In the genomic region with DNA sequence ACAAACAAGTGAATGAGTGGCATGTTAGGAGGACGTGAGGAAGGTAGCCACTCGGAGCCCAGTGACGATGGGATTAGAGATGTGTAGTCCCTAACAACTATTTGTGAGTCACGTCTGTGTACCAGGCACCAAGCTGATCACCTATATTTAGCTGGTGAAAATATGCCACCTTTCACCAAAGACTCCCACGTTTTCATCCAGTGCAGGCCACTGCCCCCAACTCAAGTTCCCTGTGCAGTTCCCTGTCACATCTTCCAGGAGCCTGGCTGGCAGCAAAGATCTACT, we compare ENCODE assay signal across 30 cellular contexts.
"Had no signal": no experiment of that assay in that cellular context is flagged by ENCODE, and none has a peak within 500 bp of the region (broad histone marks: within the 10 kb centered on the region; RNA-seq: fewer than 3 reads in every experiment).

No MANE protein-coding gene starts in this region.

- H3K4me1 Mint-ChIP-seq: stimulated activated effector memory CD8-positive, alpha-beta T cell treated with anti-CD3 and anti-CD28 coated beads, Interleukin-12 subunit alpha, Interleukin-12 subunit beta, amount 100 ng/mL, for 72 hours had no signal

- H3K27ac ChIP-seq: esophagus muscularis mucosa, foreskin keratinocyte, gastroesophageal sphincter, heart left ventricle, hepatocyte, neural progenitor cell, pancreas, stomach had no signal

- H3K27me3 ChIP-seq: esophagus muscularis mucosa, foreskin keratinocyte, gastroesophageal sphincter, heart left ventricle, hepatocyte, neural progenitor cell, pancreas, stomach, thyroid gland had no signal

- H3K36me3 Mint-ChIP-seq: natural killer cell treated with Interleukin-12 subunit alpha and Interleukin-12 subunit beta and Interleukin-15 and Interleukin-18, amount 100 ng/mL, for 72 hours; stimulated activated effector memory CD8-positive, alpha-beta T cell treated with anti-CD3 and anti-CD28 coated beads, Interleukin-12 subunit alpha, Interleukin-12 subunit beta, amount 100 ng/mL, for 72 hours had no signal

- H3K9me3 Mint-ChIP-seq: mesothelial cell of epicardium; naive B cell; natural killer cell treated with Interleukin-12 subunit alpha and Interleukin-12 subunit beta and Interleukin-15 and Interleukin-18, amount 100 ng/mL, for 72 hours; neural progenitor cell; stimulated activated effector memory CD8-positive, alpha-beta T cell treated with anti-CD3 and anti-CD28 coated beads, Interleukin-12 subunit alpha, Interleukin-12 subunit beta, amount 100 ng/mL, for 72 hours; type B pancreatic cell had no signal

- ATAC-seq: foreskin keratinocyte; gastroesophageal sphincter; heart left ventricle; left colon; left ventricle myocardium superior; mucosa of descending colon; natural killer cell treated with Interleukin-12 subunit alpha and Interleukin-12 subunit beta and Interleukin-15 and Interleukin-18, amount 100 ng/mL, for 72 hours; pancreas; right cardiac atrium; stimulated activated effector memory CD8-positive, alpha-beta T cell treated with anti-CD3 and anti-CD28 coated beads, Interleukin-12 subunit alpha, Interleukin-12 subunit beta, amount 100 ng/mL, for 72 hours had no signal

- H3K27ac Mint-ChIP-seq: natural killer cell treated with Interleukin-12 subunit alpha and Interleukin-12 subunit beta and Interleukin-15 and Interleukin-18, amount 100 ng/mL, for 72 hours; neural progenitor cell; progenitor cell of endocrine pancreas; stimulated activated effector memory CD8-positive, alpha-beta T cell treated with anti-CD3 and anti-CD28 coated beads, Interleukin-12 subunit alpha, Interleukin-12 subunit beta, amount 100 ng/mL, for 72 hours had no signal

- H3K9me3 ChIP-seq: esophagus muscularis mucosa, gastroesophageal sphincter, heart left ventricle, mucosa of descending colon, pancreas, stomach, thyroid gland had no signal

- H3K4me3 ChIP-seq: esophagus muscularis mucosa, gastroesophageal sphincter, heart left ventricle, hepatocyte, lung, mucosa of descending colon, neural progenitor cell, pancreas, smooth muscle cell, stomach, thyroid gland had no signal

- H3K4me3 Mint-ChIP-seq: mesothelial cell of epicardium; naive B cell; natural killer cell treated with Interleukin-12 subunit alpha and Interleukin-12 subunit beta and Interleukin-15 and Interleukin-18, amount 100 ng/mL, for 72 hours; neural progenitor cell; stimulated activated effector memory CD8-positive, alpha-beta T cell treated with anti-CD3 and anti-CD28 coated beads, Interleukin-12 subunit alpha, Interleukin-12 subunit beta, amount 100 ng/mL, for 72 hours; type B pancreatic cell had no signal

- H3K27me3 Mint-ChIP-seq: naive B cell; natural killer cell treated with Interleukin-12 subunit alpha and Interleukin-12 subunit beta and Interleukin-15 and Interleukin-18, amount 100 ng/mL, for 72 hours; progenitor cell of endocrine pancreas; type B pancreatic cell had no signal

- DNase-seq: central memory CD4-positive, alpha-beta T cell; effector CD8-positive, alpha-beta T cell; foreskin keratinocyte; heart left ventricle; kidney glomerular epithelial cell; left colon; left ventricle myocardium superior; mesenchymal stem cell; mucosa of descending colon; naive B cell; nucleus accumbens; pancreas; stimulated activated CD4-positive, alpha-beta T cell treated with anti-CD3 and anti-CD28 coated beads, Interleukin-12 subunit alpha, Interleukin-12 subunit beta, amount 100 ng/mL, for 4 hours; stimulated activated CD4-positive, alpha-beta T cell treated with anti-CD3 and anti-CD28 coated beads, Interleukin-1b, Interleukin-23, amount 100 ng/mL, for 48 hours; stimulated activated CD4-positive, alpha-beta T cell treated with anti-CD3 and anti-CD28 coated beads, Interleukin-4, amount 100 ng/mL, for 24 hours; stimulated activated naive CD4-positive, alpha-beta T cell treated with Interleukin-2 at 50 U/mL for 16 hours; stomach; thyroid gland had no signal

- H3K36me3 ChIP-seq: neural progenitor cell, thyroid gland had no signal
